ENCODE assay signal across 9 cellular contexts in the genomic region with DNA sequence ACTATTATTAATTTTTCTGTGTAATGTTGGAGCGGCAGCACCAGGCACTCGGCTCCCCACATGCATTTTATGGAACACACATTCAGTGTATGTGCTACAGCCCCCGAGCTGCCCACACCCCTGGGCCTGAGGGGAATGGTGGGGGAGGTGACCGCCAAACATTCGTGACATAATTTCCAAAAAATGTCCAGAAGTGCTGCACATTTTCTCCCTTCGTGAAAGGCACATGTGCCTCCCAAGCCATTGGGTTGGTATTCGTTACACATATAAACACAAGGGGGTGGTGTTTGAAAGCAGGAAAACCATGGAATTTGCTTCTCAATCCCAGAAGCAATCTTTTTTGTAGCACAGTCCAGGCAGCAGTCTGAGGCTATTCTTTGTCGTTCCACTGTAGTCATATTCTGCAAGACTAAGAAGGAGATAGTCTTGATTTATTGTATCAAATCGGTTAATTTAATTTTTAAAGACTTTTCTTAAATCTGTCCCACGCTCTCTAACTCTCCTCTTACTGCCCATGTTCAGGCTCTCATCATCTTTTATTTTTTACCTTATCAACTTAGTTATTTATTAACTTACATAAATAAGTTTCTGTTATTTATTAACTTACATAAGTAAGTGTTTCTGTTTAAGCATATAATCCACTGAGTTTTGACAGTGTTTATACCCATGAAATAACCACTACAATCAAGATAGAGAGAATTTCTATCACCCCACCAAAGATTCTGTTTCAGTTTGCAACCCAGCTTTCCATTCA. TPM values are rescaled to one million over a fixed set of nuclear protein-coding genes. Genes with fewer than 3 reads are reported as not detected.
DNase-seq lines count a peak whose midpoint lies in the region; ATAC-seq and TF ChIP-seq lines count a peak whose summit lies in the region.
"Had no signal": no experiment of that assay in that cellular context is flagged by ENCODE, and none has a peak within 500 bp of the region (broad histone marks: within the 10 kb centered on the region; RNA-seq: fewer than 3 reads in every experiment).

No MANE protein-coding gene starts in this region.

- peak in 2 of 3 donors; percentile 11 to 30 for TF ChIP-seq POLR2A in body of pancreas (IDR thresholded peaks at IDR 0.05)

- no peaks in the 10 kb centered on the region for H3K36me3 ChIP-seq in body of pancreas (replicated peaks in 1 of 2; ENCODE audit: insufficient read depth in 1 of 2, low read depth in 2 of 2)
- H3K36me3 ChIP-seq in kidney epithelial cell (ENCODE audit: control insufficient read depth, insufficient read depth, low read length) = no peaks in the 10 kb centered on the region
- no peaks in the 10 kb centered on the region for H3K36me3 ChIP-seq in upper lobe of right lung

- H3K4me3 ChIP-seq in body of pancreas = no peak overlapping the region
- no peak overlapping the region for H3K4me3 ChIP-seq in kidney epithelial cell (ENCODE audit: low read depth, low read length)
- no peak overlapping the region for H3K4me3 ChIP-seq in upper lobe of right lung

- ATAC-seq in body of pancreas = peak; percentile 85
- ATAC-seq in upper lobe of right lung = peak; percentile 71
- no peak for ATAC-seq in HG03025 (IDR thresholded peaks at IDR 0.05; ENCODE audit: low FRiP score, unreplicated experiment)
- no peak for ATAC-seq in GM19452 (IDR thresholded peaks at IDR 0.05; ENCODE audit: unreplicated experiment)

- TF ChIP-seq CTCF in body of pancreas (IDR thresholded peaks at IDR 0.05) (peak in 6 of 7 experiments; percentile 29 to 63 (median 60)), kidney epithelial cell (IDR thresholded peaks at IDR 0.05; ENCODE audit: insufficient read depth, low read length, poor library complexity, severe bottlenecking) (peak; percentile 50), upper lobe of right lung (IDR thresholded peaks at IDR 0.05) (peak; percentile 48)

- peak overlapping the region; percentile 39 to 75 (median 62) for H3K27ac ChIP-seq in body of pancreas
- H3K27ac ChIP-seq in upper lobe of right lung = no peak overlapping the region

- H3K27me3 ChIP-seq in body of pancreas (no peaks in the 10 kb centered on the region), kidney epithelial cell (ENCODE audit: control insufficient read depth, insufficient read depth, low read length) (no peaks in the 10 kb centered on the region), upper lobe of right lung (no peaks in the 10 kb centered on the region)

- DNase-seq in NCI-H82 (lab: John Stamatoyannopoulos, UW) (peak; percentile 60), NCI-H82 treated with DMSO at 0.1 percent for 48 hours (lab: John Stamatoyannopoulos, UW; ENCODE audit: unreplicated experiment) (no peak), body of pancreas (peak; percentile 32 to 58 (median 34)), kidney epithelial cell (ENCODE audit: low read depth) (peak; percentile 55), upper lobe of right lung (no peak)
- no peak for DNase-seq in activated naive CD4-positive, alpha-beta T cell treated with anti-CD3 and anti-CD28 coated beads, Interleukin-2, amount 50 U/mL, for 16 hours
- DNase-seq: naive B cell had no signal

- H3K4me1 ChIP-seq in body of pancreas = peaks cover 52% of the 10 kb centered on the region
- H3K4me1 ChIP-seq in upper lobe of right lung = peaks cover 7% of the 10 kb centered on the region

- H3K9me3 ChIP-seq in body of pancreas (no peaks in the 10 kb centered on the region), upper lobe of right lung (no peaks in the 10 kb centered on the region)

- WGBS in body of pancreas, 2 donors = 18 to 19% methylated on average over 10 of the region's 10 CpGs

- intact Hi-C loops in body of pancreas (cut with DNase I) (loop anchor here (10.0 kb wide), 1 partner anchor 197 kb away; no protein-coding TSS in a partner anchor), upper lobe of right lung (cut with DNase I) (no loop called here)

RNA-seq across cellular contexts. Expression of a gene that starts 39.2 kb away (rescaled TPM):
- total RNA-seq in body of pancreas = 10 to 100 TPM; 14.5 to 22.6 TPM
- 40.1 and 49.1 TPM in 2 replicates for total RNA-seq in kidney epithelial cell
- total RNA-seq in upper lobe of right lung = 63.7 TPM

Comparison
In these comparisons a context has a peak if more than half of its experiments do, and no peak if none do; other contexts are left out.
1. DNase-seq: peak in NCI-H82 (single experiment), body of pancreas (4 of 4) and kidney epithelial cell (single experiment); none in NCI-H82 treated with DMSO at 0.1 percent for 48 hours (single experiment), upper lobe of right lung (single experiment) and activated naive CD4-positive, alpha-beta T cell treated with anti-CD3 and anti-CD28 coated beads, Interleukin-2, amount 50 U/mL, for 16 hours (single experiment).
2. ATAC-seq: peak in body of pancreas (single experiment) and upper lobe of right lung (single experiment); none in HG03025 (single experiment) and GM19452 (single experiment).
3. Peak in every context shown above with its lines, with median percentiles within 50 percentile points of each other: CTCF ChIP-seq.